13 cellular contexts compared by ENCODE assay signal in genomic region chr17:51088287-51088686, GRCh38.
"Had no signal": no experiment of that assay in that cellular context is flagged by ENCODE, and none has a peak within 500 bp of the region (broad histone marks: within the 10 kb centered on the region; RNA-seq: fewer than 3 reads in every experiment).

No MANE protein-coding gene starts in this region.

- ATAC-seq: activated CD4-positive, alpha-beta T cell treated with anti-CD3 and anti-CD28 coated beads for 36 hours; left colon; stimulated activated memory B cell treated with anti-CD40 and anti-IgM and Interleukin-4, amounts not matched to agents 10 μg/mL and 1 μg/mL and 100 μg/mL, for 72 hours had no signal

- H3K4me3 ChIP-seq: dorsolateral prefrontal cortex, lung, tibial artery, vagina had no signal

- H3K36me3 ChIP-seq: tibial artery, vagina had no signal

- H3K27me3 ChIP-seq: dorsolateral prefrontal cortex, tibial artery, vagina had no signal

- H3K9me3 ChIP-seq: tibial artery, vagina had no signal

- DNase-seq: activated CD4-positive, alpha-beta memory T cell treated with anti-CD3 and anti-CD28 coated beads, Interleukin-2, amount 10 ng/mL, durations not matched to agents 7 days and 5 days; activated CD4-positive, alpha-beta T cell treated with anti-CD3 and anti-CD28 coated beads for 36 hours; activated naive CD4-positive, alpha-beta T cell treated with anti-CD3 and anti-CD28 coated beads, Interleukin-2, amount 50 U/mL, for 16 hours; activated T-cell treated with anti-CD3 and anti-CD28 coated beads, Interleukin-2, amount 50 U/mL, for 24 hours; dorsolateral prefrontal cortex; endodermal cell; erythroblast; left colon; midbrain; tibial artery had no signal

- H3K27ac ChIP-seq: dorsolateral prefrontal cortex, tibial artery, vagina had no signal
